Comparison of ENCODE assay signal across 19 cellular contexts in the genomic region with DNA sequence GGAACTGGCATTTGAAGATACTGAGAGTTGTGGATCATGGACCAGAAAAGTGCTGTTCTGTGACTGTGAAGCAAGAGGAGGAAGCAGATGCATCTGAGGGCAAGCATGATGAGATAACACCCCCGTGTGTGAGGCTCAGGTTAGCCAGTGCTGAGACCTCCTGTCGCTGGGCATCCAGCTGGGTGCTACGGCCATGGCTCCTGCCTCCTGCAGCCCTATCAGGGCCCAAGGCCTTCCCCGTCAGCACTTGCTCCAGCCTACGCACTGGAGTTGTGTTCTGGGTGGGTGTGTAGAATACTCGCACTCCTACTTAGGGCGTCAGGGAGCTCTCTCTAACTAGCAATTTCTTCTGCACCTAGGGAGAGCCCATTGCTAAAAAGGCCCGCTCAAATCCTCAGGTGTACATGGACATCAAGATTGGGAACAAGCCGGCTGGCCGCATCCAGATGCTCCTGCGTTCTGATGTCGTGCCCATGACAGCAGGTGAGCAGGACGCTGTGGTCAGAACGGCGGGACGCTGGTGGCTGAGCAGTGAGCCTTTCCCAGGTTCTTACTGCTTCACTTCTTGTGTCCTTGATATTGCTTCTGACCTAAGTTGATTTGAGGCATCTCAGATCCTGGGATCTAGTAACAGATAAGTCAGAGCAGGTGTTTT. TPM values are rescaled to one million over a fixed set of nuclear protein-coding genes. Genes with fewer than 3 reads are reported as not detected.
"Had no signal": no experiment of that assay in that cellular context is flagged by ENCODE, and none has a peak within 500 bp of the region (broad histone marks: within the 10 kb centered on the region; RNA-seq: fewer than 3 reads in every experiment).

No MANE protein-coding gene starts in this region.

- DNase-seq: cortex of kidney; effector CD8-positive, alpha-beta T cell; gastrocnemius medialis; heart right ventricle; left cardiac atrium; naive thymus-derived CD4-positive, alpha-beta T cell; nephron progenitor cell; right cardiac atrium; small intestine; stimulated activated CD4-positive, alpha-beta T cell treated with anti-CD3 and anti-CD28 coated beads, Interleukin-12 subunit alpha, Interleukin-12 subunit beta, amount 100 ng/mL, for 4 hours; stimulated activated naive CD4-positive, alpha-beta T cell; thyroid gland; uterus had no signal

- H3K27ac Mint-ChIP-seq: naive thymus-derived CD4-positive, alpha-beta T cell; nephron progenitor cell; type B pancreatic cell had no signal

- H3K4me3 Mint-ChIP-seq: naive thymus-derived CD4-positive, alpha-beta T cell; nephron progenitor cell; type B pancreatic cell had no signal

- H3K27me3 Mint-ChIP-seq: naive thymus-derived CD4-positive, alpha-beta T cell; type B pancreatic cell had no signal

- ATAC-seq: gastrocnemius medialis; left cardiac atrium; naive thymus-derived CD4-positive, alpha-beta T cell; right cardiac atrium had no signal

- H3K9me3 Mint-ChIP-seq: naive thymus-derived CD4-positive, alpha-beta T cell; nephron progenitor cell; type B pancreatic cell had no signal

RNA-seq across cellular contexts. Expression of a gene that starts 53.9 kb away (rescaled TPM):
- total RNA-seq: fibroblast of villous mesenchyme, liver, lung microvascular endothelial cell, mesenteric fat pad, osteoblast had no signal
